Comparison of ENCODE assay signal across 21 cellular contexts in the genomic region with DNA sequence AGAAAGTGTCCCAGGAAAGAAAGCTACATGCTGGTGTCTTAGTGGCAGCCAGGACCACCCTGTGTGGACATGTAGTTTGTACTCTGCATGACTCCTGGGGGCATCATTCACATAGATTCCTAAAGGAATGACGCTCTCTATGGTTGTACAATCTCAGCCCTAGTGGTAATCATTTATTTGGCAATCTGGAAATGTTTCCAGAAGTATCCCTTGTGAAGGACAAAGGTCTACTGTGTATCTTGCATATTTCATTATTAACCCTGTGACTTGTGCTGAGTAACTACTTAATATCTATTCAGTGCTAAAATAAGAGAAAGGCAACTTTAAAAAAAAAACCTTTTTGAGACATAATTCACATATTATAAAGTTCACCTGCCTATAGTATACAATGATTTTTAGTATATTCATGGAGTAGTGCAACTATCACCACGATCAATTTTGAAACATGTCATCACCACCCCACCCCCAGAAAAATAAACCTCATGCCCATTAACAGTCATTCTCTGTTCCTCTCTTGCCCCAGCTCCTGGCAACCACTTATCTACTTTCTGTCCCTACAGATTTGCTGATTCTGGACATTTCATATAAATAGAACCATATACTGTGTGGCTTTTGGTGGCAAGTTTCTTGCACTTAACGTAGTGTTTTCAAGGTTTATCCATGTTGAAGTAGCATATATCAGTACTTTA. TPM values are rescaled to one million over a fixed set of nuclear protein-coding genes. Genes with fewer than 3 reads are reported as not detected.
DNase-seq lines count a peak whose midpoint lies in the region; ATAC-seq, FAIRE-seq and TF ChIP-seq lines count a peak whose summit lies in the region.
"Had no signal": no experiment of that assay in that cellular context is flagged by ENCODE, and none has a peak within 500 bp of the region (broad histone marks: within the 10 kb centered on the region; RNA-seq: fewer than 3 reads in every experiment).

No MANE protein-coding gene starts in this region.

- CTCF ChIA-PET in mammary epithelial cell (lab: Charles Lee; ENCODE audit: low non-redundant PET) = no interaction called here
- CTCF ChIA-PET in GM12878 (lab: Yijun Ruan, JAX) = interaction anchor here (0.9 kb wide), 1 partner anchor 55 kb away, joined by 3 read pairs; no protein-coding TSS in a partner anchor

- DNase-seq in mammary epithelial cell (peak; percentile 12), breast epithelium (ENCODE audit: low spot score in 2 of 2) (no peak), GM12878 (ENCODE audit: low read depth, low spot score) (no peak), mesendoderm (no peak), type B pancreatic cell (ENCODE audit: extremely low spot score, unreplicated experiment) (no peak), SHP77 (lab: John Stamatoyannopoulos, UW) (no peak), GM19238 (ENCODE audit: insufficient read length, low spot score) (no peak)
- DNase-seq: CD8-positive, alpha-beta memory T cell; GF-D8; NCI-H1048; NCI-H1436 treated with DMSO at 0.1 percent for 48 hours; NCI-H2081 treated with DMSO at 0.1 percent for 48 hours; NCI-H226; NCI-H524 treated with DMSO at 0.1 percent for 48 hours; Peyer's patch; Right ventricle myocardium superior had no signal

- H3K9ac ChIP-seq in mammary epithelial cell (ENCODE audit: insufficient read depth, low read length) (no peak overlapping the region), GM12878 (ENCODE audit: control insufficient read depth, insufficient read depth, low read length) (no peak overlapping the region), mesendoderm (ENCODE audit: low read length) (no peak overlapping the region)
- H3K9ac ChIP-seq: BLaER1 had no signal

- intact Hi-C loops in mammary epithelial cell (cut with micrococcal nuclease) (no loop called here), breast epithelium (cut with DNase I; ENCODE audit: low total_unique reads) (no loop called here), GM12878 (cut with micrococcal nuclease; ENCODE audit: unreplicated experiment) (no loop called here)

- no peak overlapping the region for H3K4me3 Mint-ChIP-seq in type B pancreatic cell
- H3K4me3 Mint-ChIP-seq: CD8-positive, alpha-beta memory T cell had no signal

- no peak overlapping the region for H4K8ac ChIP-seq in mesendoderm (ENCODE audit: low read depth, low read length)

- BruUV-seq in mammary epithelial cell (replicated peaks; lab: Mats Ljungman, UMichigan) = no TSS peak
- no TSS peak for BruUV-seq in GM12878 (replicated peaks; lab: Mats Ljungman, UMichigan)

- SMC1A ChIA-PET in GM12878 (lab: Charles Lee; ENCODE audit: uncharacterized antibody, unreplicated experiment) = no interaction called here

- peak overlapping the region; percentile 9 for H3K18ac ChIP-seq in mesendoderm (ENCODE audit: low read length)

- POLR2A ChIA-PET in GM12878 (lab: Charles Lee) = no interaction called here

- no peaks in the 10 kb centered on the region for H3K36me3 Mint-ChIP-seq in type B pancreatic cell
- H3K36me3 Mint-ChIP-seq: CD8-positive, alpha-beta memory T cell had no signal

- H3K4me1 Mint-ChIP-seq in type B pancreatic cell (ENCODE audit: unreplicated experiment) = peaks cover 20% of the 10 kb centered on the region
- H3K4me1 Mint-ChIP-seq: CD8-positive, alpha-beta memory T cell had no signal

- H3K36me3 ChIP-seq in mammary epithelial cell (ENCODE audit: insufficient read depth, low read length) (no peaks in the 10 kb centered on the region), breast epithelium (no peaks in the 10 kb centered on the region), GM12878 (ENCODE audit: control insufficient read depth in 2 of 2, insufficient read depth in 2 of 2, low read length in 1 of 2) (no peaks in the 10 kb centered on the region), mesendoderm (ENCODE audit: control insufficient read depth, insufficient read depth, low read length) (no peaks in the 10 kb centered on the region)
- H3K36me3 ChIP-seq: BLaER1, Peyer's patch had no signal

- H3K4me2 ChIP-seq in mammary epithelial cell (ENCODE audit: insufficient read depth, low read depth, low read length) = no peak overlapping the region
- no peak overlapping the region for H3K4me2 ChIP-seq in GM12878 (ENCODE audit: control insufficient read depth, insufficient read depth)
- H3K4me2 ChIP-seq in mesendoderm (ENCODE audit: low read length) = no peak overlapping the region
- H3K4me2 ChIP-seq: BLaER1 had no signal

- H3K9me3 ChIP-seq in mammary epithelial cell (replicated peaks; ENCODE audit: insufficient read depth, low read length) (no peaks in the 10 kb centered on the region), breast epithelium (peaks cover 0 to 5% of the 10 kb centered on the region in 2 donors), GM12878 (replicated peaks; ENCODE audit: control insufficient read depth, insufficient read depth, low read length) (no peaks in the 10 kb centered on the region; the same call in 2 of the 3 replicates)

- no peaks in the 10 kb centered on the region for H3K27me3 ChIP-seq in mammary epithelial cell (ENCODE audit: insufficient read depth, low read length)
- no peaks in the 10 kb centered on the region for H3K27me3 ChIP-seq in breast epithelium
- no peaks in the 10 kb centered on the region for H3K27me3 ChIP-seq in GM12878 (replicated peaks in 1 of 2; ENCODE audit: control insufficient read depth in 2 of 2, insufficient read depth in 2 of 2, low read length in 1 of 2)
- H3K27me3 ChIP-seq in mesendoderm (ENCODE audit: insufficient read depth, low read length, poor library complexity) = no peaks in the 10 kb centered on the region
- H3K27me3 ChIP-seq: BLaER1, Peyer's patch had no signal

- no peaks in the 10 kb centered on the region for H4K20me1 ChIP-seq in mammary epithelial cell (ENCODE audit: insufficient read depth, low read length)
- no peaks in the 10 kb centered on the region for H4K20me1 ChIP-seq in GM12878 (ENCODE audit: control insufficient read depth, insufficient read depth)
- H4K20me1 ChIP-seq: BLaER1 had no signal

- H4K5ac ChIP-seq in mesendoderm (ENCODE audit: low read length) = no peak overlapping the region

- no peak for FAIRE-seq in GM12878 (lab: Jason Lieb, UNC)
- FAIRE-seq: GM12892 had no signal

- no peak overlapping the region for H2AFZ ChIP-seq in mammary epithelial cell (ENCODE audit: low read depth, low read length)
- no peak overlapping the region for H2AFZ ChIP-seq in GM12878 (ENCODE audit: control insufficient read depth, low read depth, low read length)

- H2AK5ac ChIP-seq in mesendoderm (ENCODE audit: low read length) = no peak overlapping the region

- H3K27ac ChIP-seq in mammary epithelial cell (ENCODE audit: insufficient read depth, low read depth, low read length) (no peak overlapping the region), breast epithelium (no peak overlapping the region), GM12878 (ENCODE audit: control insufficient read depth, insufficient read depth) (no peak overlapping the region), mesendoderm (ENCODE audit: low read depth, low read length) (no peak overlapping the region)
- H3K27ac ChIP-seq: 22Rv1, BLaER1, Peyer's patch had no signal

- H3K4ac ChIP-seq in mesendoderm (ENCODE audit: low read depth, low read length) = no peak overlapping the region

- H2BK5ac ChIP-seq in mesendoderm (ENCODE audit: low read length) = no peak overlapping the region

- in situ Hi-C loops in mammary epithelial cell (cut with MboI; ENCODE audit: low sequenced_read_pairs in 2 of 2) (no loop called here), GM12878 (cut with MboI) (no loop called here)

- peaks cover 10% of the 10 kb centered on the region for H3K4me1 ChIP-seq in mammary epithelial cell (ENCODE audit: insufficient read depth, low read length)
- no peaks in the 10 kb centered on the region for H3K4me1 ChIP-seq in breast epithelium
- H3K4me1 ChIP-seq in GM12878 (ENCODE audit: control insufficient read depth, insufficient read depth, low read length) = no peaks in the 10 kb centered on the region
- H3K4me1 ChIP-seq in mesendoderm (ENCODE audit: control insufficient read depth, low read depth, low read length) = no peaks in the 10 kb centered on the region
- H3K4me1 ChIP-seq: Peyer's patch had no signal

- dilution Hi-C loops in mammary epithelial cell (cut with HindIII; ENCODE audit: low sequenced_read_pairs) = no loop called here

- peaks cover 18% of the 10 kb centered on the region for H3K9me3 Mint-ChIP-seq in type B pancreatic cell

- no peak overlapping the region for H3K23ac ChIP-seq in mesendoderm (ENCODE audit: low read length)

- TF ChIP-seq RAD21 in GM12878 (IDR thresholded peaks at IDR 0.05; ENCODE audit: insufficient read depth, low read depth, low read length) = no peak

- H2BK15ac ChIP-seq in mesendoderm (replicated peaks; ENCODE audit: low read depth) = no peak overlapping the region

- ATAC-seq in GM12878 (no peak; the same call in 2 of the 3 replicates), GM19467 (IDR thresholded peaks at IDR 0.05; ENCODE audit: unreplicated experiment) (no peak)
- ATAC-seq: SK-N-SH treated with all-trans-retinoic acid at 6 μM for 48 hours had no signal

- no peak for TF ChIP-seq EP300 in GM12878 (IDR thresholded peaks at IDR 0.05; ENCODE audit: borderline replicate concordance in 1 of 2, control insufficient read depth in 1 of 2, low read depth in 2 of 2, low read length in 2 of 2)

- no peaks in the 10 kb centered on the region for H3K27me3 Mint-ChIP-seq in type B pancreatic cell

- no peak overlapping the region for H3K27ac Mint-ChIP-seq in type B pancreatic cell
- H3K27ac Mint-ChIP-seq: CD8-positive, alpha-beta memory T cell had no signal

- TF ChIP-seq POLR2A in breast epithelium (IDR thresholded peaks at IDR 0.05) = no peak
- no peak for TF ChIP-seq POLR2A in GM12878 (IDR thresholded peaks at IDR 0.05; ENCODE audit: low read depth, low read length)

- no peak for TF ChIP-seq CTCF in mammary epithelial cell (conservative IDR thresholded peaks at IDR 0.05 in 1 of 2, IDR thresholded peaks at IDR 0.05 in 1 of 2; ENCODE audit: extremely low read depth in 1 of 2, insufficient read depth in 1 of 2, low read depth in 1 of 2, low read length in 2 of 2)
- TF ChIP-seq CTCF in breast epithelium (IDR thresholded peaks at IDR 0.05) = no peak
- TF ChIP-seq CTCF in GM12878 (IDR thresholded peaks at IDR 0.05 in 2 of 3, conservative IDR thresholded peaks at IDR 0.05 in 1 of 3; ENCODE audit: control insufficient read depth in 2 of 3, extremely low read depth in 1 of 3, insufficient read depth in 1 of 3, low read depth in 3 of 3, low read length in 3 of 3) = no peak
- peak; percentile 19 for TF ChIP-seq CTCF in type B pancreatic cell (conservative IDR thresholded peaks at IDR 0.05)

- WGBS in mammary epithelial cell (ENCODE audit: low coverage, missing lambda C conversion rate) = 58% methylated on average over 3 of the region's 3 CpGs
- 16% methylated on average over 3 of the region's 3 CpGs for WGBS in GM12878 (ENCODE audit: insufficient coverage, insufficient replicate concordance, low lambda C conversion rate, missing lambda C conversion rate)
- no CpG with 5 or more reads among the region's 3 CpGs for WGBS in mesendoderm (ENCODE audit: extremely low coverage, insufficient coverage, low lambda C conversion rate)

- H3K79me2 ChIP-seq in mammary epithelial cell (ENCODE audit: insufficient read depth, low read length) = no peaks in the 10 kb centered on the region
- H3K79me2 ChIP-seq in GM12878 (ENCODE audit: control insufficient read depth, insufficient read depth, low read length) = no peaks in the 10 kb centered on the region
- H3K79me2 ChIP-seq in mesendoderm (ENCODE audit: control insufficient read depth, insufficient read depth, low read length) = no peaks in the 10 kb centered on the region

- RAD21 ChIA-PET in GM12878 (lab: Charles Lee; ENCODE audit: unreplicated experiment) = no interaction called here

- no peaks in the 10 kb centered on the region for H3K79me1 ChIP-seq in mesendoderm (ENCODE audit: low read length)

- H3K4me3 ChIP-seq in mammary epithelial cell (replicated peaks in 1 of 3; ENCODE audit: insufficient read depth in 1 of 3, low read depth in 2 of 3, low read length in 3 of 3) (no peak overlapping the region), breast epithelium (no peak overlapping the region), GM12878 (no peak overlapping the region), mesendoderm (ENCODE audit: low read length) (no peak overlapping the region)
- H3K4me3 ChIP-seq: BLaER1, Peyer's patch had no signal

- no peak overlapping the region for H2BK120ac ChIP-seq in mesendoderm (ENCODE audit: low read depth, low read length)

- no peak overlapping the region for H3K56ac ChIP-seq in mesendoderm (ENCODE audit: low read length)

RNA-seq across cellular contexts. Expression of gene SHROOM3, which starts 51.7 kb away (rescaled TPM):
- 100 to 1,000 TPM in 1 of 2 donors, 10 to 100 TPM in 1; 32.8 to 136 TPM for total RNA-seq in mammary epithelial cell
- polyA plus RNA-seq in mammary epithelial cell = 23.2 TPM
- 62.8 TPM for polyA minus RNA-seq in mammary epithelial cell
- total RNA-seq in breast epithelium = 100 to 1,000 TPM in 2 of 3 donors, under 1 TPM in 1; 0.32 to 145 (median 100) TPM
- not detected in 2 replicates for total RNA-seq in GM12878 (2013; cell fraction: nucleolus; rRNA removed)
- under 0.01 and 0.06 TPM in 2 replicates for total RNA-seq in GM12878 (2014; rRNA removed)
- total RNA-seq in GM12878 (2014; rRNA removed; fragmentation: Illumina TruSeq; extraction: Trizol) = under 0.01 and 0.09 TPM in 2 replicates
- 0.11 and 0.15 TPM in 2 replicates for total RNA-seq in GM12878 (2021)
- polyA plus RNA-seq in GM12878 (2011; ENCODE audit: low read depth) = 1.7 TPM
- 0.04 and 0.29 TPM in 2 replicates for polyA plus RNA-seq in GM12878 (2011; rRNA removed)
- 0.08 and 0.09 TPM in 2 replicates for polyA plus RNA-seq in GM12878 (2011; cell fraction: cytosol; rRNA removed)
- 0.25 and 0.41 TPM in 2 replicates for polyA plus RNA-seq in GM12878 (2011; cell fraction: nucleus; rRNA removed)
- polyA plus RNA-seq in GM12878 (2012) = 1.3 and 1.9 TPM in 2 replicates
- polyA plus RNA-seq in GM12878 (2014; fragmentation: Illumina TruSeq; extraction: Trizol) = under 0.01 TPM in 1 of 2 replicates, not detected in the other
- polyA plus RNA-seq in GM12878 (2014; fragmentation: Nextera tagmentation; extraction: Ambion mirVana) = under 1 TPM in 1 of 2 experiments, not detected in 1; 0.13 TPM
- 0.03 TPM in 1 of 2 replicates, not detected in the other for polyA plus RNA-seq in GM12878 (2014; rRNA removed)
- under 1 TPM; 0.04 to 0.08 TPM for polyA plus RNA-seq in GM12878 (2016; fragmentation: Nextera tagmentation; extraction: Ambion mirVana)
- 1.0 and 1.5 TPM in 2 replicates for polyA minus RNA-seq in GM12878 (2011; rRNA and poly(A)+ RNA removed)
- 0.27 and 0.52 TPM in 2 replicates for polyA minus RNA-seq in GM12878 (2011; cell fraction: cytosol; rRNA and poly(A)+ RNA removed)
- 0.29 and 0.36 TPM in 2 replicates for polyA minus RNA-seq in GM12878 (2011; cell fraction: nucleus; rRNA and poly(A)+ RNA removed)
- 9.4 TPM for polyA plus RNA-seq in mesendoderm (2013, experiment 1 of 2)
- polyA plus RNA-seq in mesendoderm (2013, experiment 2 of 2) = 10.0 TPM
- 32.1 and 38.6 TPM in 2 replicates for total RNA-seq in type B pancreatic cell (ENCODE audit: low replicate concordance)
- total RNA-seq: CD8-positive, alpha-beta memory T cell had no signal
- polyA plus RNA-seq: CD8-positive, alpha-beta memory T cell had no signal
